In genomic region chr18:35478520-35479435, GRCh38 we compare ENCODE assay signal across 1 cellular context.
TF ChIP-seq lines count a peak whose summit lies in the region.

No MANE protein-coding gene starts in this region.

TF ChIP-seq in HepG2, 621 proteins besides CTCF, POLR2A, EP300 and RAD21 (continued from another document and continues in another):
- TF ChIP-seq, protein P1, sequence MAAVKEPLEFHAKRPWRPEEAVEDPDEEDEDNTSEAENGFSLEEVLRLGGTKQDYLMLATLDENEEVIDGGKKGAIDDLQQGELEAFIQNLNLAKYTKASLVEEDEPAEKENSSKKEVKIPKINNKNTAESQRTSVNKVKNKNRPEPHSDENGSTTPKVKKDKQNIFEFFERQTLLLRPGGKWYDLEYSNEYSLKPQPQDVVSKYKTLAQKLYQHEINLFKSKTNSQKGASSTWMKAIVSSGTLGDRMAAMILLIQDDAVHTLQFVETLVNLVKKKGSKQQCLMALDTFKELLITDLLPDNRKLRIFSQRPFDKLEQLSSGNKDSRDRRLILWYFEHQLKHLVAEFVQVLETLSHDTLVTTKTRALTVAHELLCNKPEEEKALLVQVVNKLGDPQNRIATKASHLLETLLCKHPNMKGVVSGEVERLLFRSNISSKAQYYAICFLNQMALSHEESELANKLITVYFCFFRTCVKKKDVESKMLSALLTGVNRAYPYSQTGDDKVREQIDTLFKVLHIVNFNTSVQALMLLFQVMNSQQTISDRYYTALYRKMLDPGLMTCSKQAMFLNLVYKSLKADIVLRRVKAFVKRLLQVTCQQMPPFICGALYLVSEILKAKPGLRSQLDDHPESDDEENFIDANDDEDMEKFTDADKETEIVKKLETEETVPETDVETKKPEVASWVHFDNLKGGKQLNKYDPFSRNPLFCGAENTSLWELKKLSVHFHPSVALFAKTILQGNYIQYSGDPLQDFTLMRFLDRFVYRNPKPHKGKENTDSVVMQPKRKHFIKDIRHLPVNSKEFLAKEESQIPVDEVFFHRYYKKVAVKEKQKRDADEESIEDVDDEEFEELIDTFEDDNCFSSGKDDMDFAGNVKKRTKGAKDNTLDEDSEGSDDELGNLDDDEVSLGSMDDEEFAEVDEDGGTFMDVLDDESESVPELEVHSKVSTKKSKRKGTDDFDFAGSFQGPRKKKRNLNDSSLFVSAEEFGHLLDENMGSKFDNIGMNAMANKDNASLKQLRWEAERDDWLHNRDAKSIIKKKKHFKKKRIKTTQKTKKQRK (IDR thresholded peaks at IDR 0.05; ENCODE audit: low read length): no peak
- no peak for TF ChIP-seq TOE1 (CRISPR knock-in tag; IDR thresholded peaks at IDR 0.05)
- TF ChIP-seq, protein P2, sequence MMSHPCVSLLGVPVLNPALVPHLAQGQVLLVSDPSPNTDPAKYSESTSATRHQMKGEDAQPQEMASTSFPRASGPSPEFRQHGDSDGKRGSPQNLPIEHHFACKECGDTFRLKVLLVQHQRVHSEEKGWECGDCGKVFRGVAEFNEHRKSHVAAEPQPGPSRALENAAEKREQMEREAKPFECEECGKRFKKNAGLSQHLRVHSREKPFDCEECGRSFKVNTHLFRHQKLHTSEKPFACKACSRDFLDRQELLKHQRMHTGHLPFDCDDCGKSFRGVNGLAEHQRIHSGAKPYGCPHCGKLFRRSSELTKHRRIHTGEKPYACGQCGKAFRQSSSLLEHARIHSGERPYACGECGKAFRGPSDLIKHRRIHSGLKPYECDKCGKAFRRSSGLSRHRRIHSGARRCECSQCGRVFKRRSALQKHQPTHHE (CRISPR knock-in tag; IDR thresholded peaks at IDR 0.05; ENCODE audit: borderline replicate concordance): no peak
- TF ChIP-seq ETV6 (CRISPR knock-in tag; conservative IDR thresholded peaks at IDR 0.05): no peak
- no peak for TF ChIP-seq MAZ (IDR thresholded peaks at IDR 0.05; ENCODE audit: borderline replicate concordance, low read depth, low read length)
- TF ChIP-seq MAZ (CRISPR knock-in tag; IDR thresholded peaks at IDR 0.05; ENCODE audit: low read depth): no peak
- TF ChIP-seq GTF3A (CRISPR knock-in tag; conservative IDR thresholded peaks at IDR 0.05): no peak
- TF ChIP-seq AFF4 (CRISPR knock-in tag; IDR thresholded peaks at IDR 0.05): no peak
- peak; percentile 82; the same call in 1 of the 2 replicates for TF ChIP-seq HBP1 (CRISPR knock-in tag; IDR thresholded peaks at IDR 0.05; ENCODE audit: low read depth)
- TF ChIP-seq FOSL2 (CRISPR knock-in tag; IDR thresholded peaks at IDR 0.05): peak; percentile 98
- 0 out of 2 replicates have a peak, but pooled peaks have one; percentile 61 for TF ChIP-seq IRF2 (CRISPR knock-in tag; IDR thresholded peaks at IDR 0.05)
- TF ChIP-seq ZNF329 (CRISPR knock-in tag; IDR thresholded peaks at IDR 0.05; ENCODE audit: low read depth): no peak
- TF ChIP-seq TBL1XR1 (IDR thresholded peaks at IDR 0.05; ENCODE audit: borderline replicate concordance, low read length, partially characterized antibody): peak; percentile 81
- no peak for TF ChIP-seq DBP (CRISPR knock-in tag; IDR thresholded peaks at IDR 0.05; ENCODE audit: not compliant biosample characterization)
- no peak for TF ChIP-seq TRIM24 (CRISPR knock-in tag; IDR thresholded peaks at IDR 0.05)
- TF ChIP-seq EZH2 (conservative IDR thresholded peaks at IDR 0.05; ENCODE audit: low read depth, low read length): no peak
- no peak for TF ChIP-seq ZFYVE20 (CRISPR knock-in tag; IDR thresholded peaks at IDR 0.05; ENCODE audit: borderline replicate concordance, low read depth)
- TF ChIP-seq ZNF224 (CRISPR knock-in tag; IDR thresholded peaks at IDR 0.05): no peak
- TF ChIP-seq ARID3A (IDR thresholded peaks at IDR 0.05; ENCODE audit: low read depth, low read length): peak; percentile 13; the same call in 1 of the 2 replicates
- no peak for TF ChIP-seq ZNF891 (CRISPR knock-in tag; IDR thresholded peaks at IDR 0.05)
- TF ChIP-seq ZNF367 (CRISPR knock-in tag; IDR thresholded peaks at IDR 0.05; ENCODE audit: borderline replicate concordance): no peak
- no peak for TF ChIP-seq SALL2 (CRISPR knock-in tag; IDR thresholded peaks at IDR 0.05)
- TF ChIP-seq ZKSCAN8 (CRISPR knock-in tag; IDR thresholded peaks at IDR 0.05; ENCODE audit: borderline replicate concordance): peak; percentile 49; the same call in 1 of the 2 replicates
- 0 out of 2 replicates have a peak, but pooled peaks have one; percentile 21 for TF ChIP-seq SMC3 (IDR thresholded peaks at IDR 0.05; ENCODE audit: low read length)
- TF ChIP-seq CHCHD3 (CRISPR knock-in tag; IDR thresholded peaks at IDR 0.05): no peak
- no peak for TF ChIP-seq ZBTB1 (CRISPR knock-in tag; IDR thresholded peaks at IDR 0.05; ENCODE audit: borderline replicate concordance)
- TF ChIP-seq CEBPB (IDR thresholded peaks at IDR 0.05; ENCODE audit: borderline replicate concordance, low read depth, low read length): peak; percentile 91
- peak; percentile 79; the same call in 1 of the 2 replicates for TF ChIP-seq TBX2 (CRISPR knock-in tag; IDR thresholded peaks at IDR 0.05; ENCODE audit: borderline replicate concordance)
- no peak for TF ChIP-seq ZNF879 (CRISPR knock-in tag; IDR thresholded peaks at IDR 0.05)
- TF ChIP-seq, protein P3, sequence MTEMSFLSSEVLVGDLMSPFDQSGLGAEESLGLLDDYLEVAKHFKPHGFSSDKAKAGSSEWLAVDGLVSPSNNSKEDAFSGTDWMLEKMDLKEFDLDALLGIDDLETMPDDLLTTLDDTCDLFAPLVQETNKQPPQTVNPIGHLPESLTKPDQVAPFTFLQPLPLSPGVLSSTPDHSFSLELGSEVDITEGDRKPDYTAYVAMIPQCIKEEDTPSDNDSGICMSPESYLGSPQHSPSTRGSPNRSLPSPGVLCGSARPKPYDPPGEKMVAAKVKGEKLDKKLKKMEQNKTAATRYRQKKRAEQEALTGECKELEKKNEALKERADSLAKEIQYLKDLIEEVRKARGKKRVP (CRISPR knock-in tag; IDR thresholded peaks at IDR 0.05): peak in 1 of 2 experiments; percentile 84; a peak in 2 of 4 replicates
- no peak for TF ChIP-seq TEAD2 (CRISPR knock-in tag; IDR thresholded peaks at IDR 0.05)
- TF ChIP-seq ZBTB21 (CRISPR knock-in tag; IDR thresholded peaks at IDR 0.05): peak; percentile 67; the same call in 1 of the 2 replicates
- 0 out of 2 replicates have a peak, but pooled peaks have one; percentile 51 for TF ChIP-seq ZBTB43 (CRISPR knock-in tag; conservative IDR thresholded peaks at IDR 0.05)
- TF ChIP-seq ZNF354B (CRISPR knock-in tag; IDR thresholded peaks at IDR 0.05): no peak
- no peak for TF ChIP-seq FOXK1 (CRISPR knock-in tag; IDR thresholded peaks at IDR 0.05; ENCODE audit: borderline replicate concordance, low read depth)
- TF ChIP-seq ZNF782 (CRISPR knock-in tag; IDR thresholded peaks at IDR 0.05; ENCODE audit: borderline replicate concordance): no peak
- 0 out of 2 replicates have a peak, but pooled peaks have one; percentile 46 for TF ChIP-seq PPARG (CRISPR knock-in tag; conservative IDR thresholded peaks at IDR 0.05)
- TF ChIP-seq, protein P4, sequence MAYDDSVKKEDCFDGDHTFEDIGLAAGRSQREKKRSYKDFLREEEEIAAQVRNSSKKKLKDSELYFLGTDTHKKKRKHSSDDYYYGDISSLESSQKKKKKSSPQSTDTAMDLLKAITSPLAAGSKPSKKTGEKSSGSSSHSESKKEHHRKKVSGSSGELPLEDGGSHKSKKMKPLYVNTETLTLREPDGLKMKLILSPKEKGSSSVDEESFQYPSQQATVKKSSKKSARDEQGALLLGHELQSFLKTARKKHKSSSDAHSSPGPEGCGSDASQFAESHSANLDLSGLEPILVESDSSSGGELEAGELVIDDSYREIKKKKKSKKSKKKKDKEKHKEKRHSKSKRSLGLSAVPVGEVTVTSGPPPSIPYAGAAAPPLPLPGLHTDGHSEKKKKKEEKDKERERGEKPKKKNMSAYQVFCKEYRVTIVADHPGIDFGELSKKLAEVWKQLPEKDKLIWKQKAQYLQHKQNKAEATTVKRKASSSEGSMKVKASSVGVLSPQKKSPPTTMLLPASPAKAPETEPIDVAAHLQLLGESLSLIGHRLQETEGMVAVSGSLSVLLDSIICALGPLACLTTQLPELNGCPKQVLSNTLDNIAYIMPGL (CRISPR knock-in tag; IDR thresholded peaks at IDR 0.05; ENCODE audit: borderline replicate concordance in 1 of 2, low read depth in 1 of 2): peak in 1 of 2 experiments; percentile 40; a peak in 1 of 4 replicates
- TF ChIP-seq ZNF644 (CRISPR knock-in tag; IDR thresholded peaks at IDR 0.05; ENCODE audit: low read depth): peak; percentile 86
- TF ChIP-seq, protein P5, sequence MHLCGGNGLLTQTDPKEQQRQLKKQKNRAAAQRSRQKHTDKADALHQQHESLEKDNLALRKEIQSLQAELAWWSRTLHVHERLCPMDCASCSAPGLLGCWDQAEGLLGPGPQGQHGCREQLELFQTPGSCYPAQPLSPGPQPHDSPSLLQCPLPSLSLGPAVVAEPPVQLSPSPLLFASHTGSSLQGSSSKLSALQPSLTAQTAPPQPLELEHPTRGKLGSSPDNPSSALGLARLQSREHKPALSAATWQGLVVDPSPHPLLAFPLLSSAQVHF (CRISPR knock-in tag; IDR thresholded peaks at IDR 0.05): no peak
